ENCODE assay signal across 11 cellular contexts in genomic region chr12:50032516-50033316, GRCh38. TPM values are rescaled to one million over a fixed set of nuclear protein-coding genes. Genes with fewer than 3 reads are reported as not detected.
DNase-seq lines count a peak whose midpoint lies in the region; ATAC-seq, FAIRE-seq and TF ChIP-seq lines count a peak whose summit lies in the region.
"Had no signal": no experiment of that assay in that cellular context is flagged by ENCODE, and none has a peak within 500 bp of the region (broad histone marks: within the 10 kb centered on the region; RNA-seq: fewer than 3 reads in every experiment).

No MANE protein-coding gene starts in this region.

- no peaks in the 10 kb centered on the region for H3K79me2 ChIP-seq in GM23338 (replicated peaks; ENCODE audit: insufficient read depth)
- H3K79me2 ChIP-seq in astrocyte (ENCODE audit: insufficient read depth, low read length) = no peaks in the 10 kb centered on the region

- H3K4me3 ChIP-seq in GM23338 (peak overlapping the region; percentile 65), astrocyte (ENCODE audit: insufficient read depth, low read depth, low read length) (no peak overlapping the region), iPS-18a (ENCODE audit: low read length) (peak overlapping the region; percentile 60), skeletal muscle satellite cell (ENCODE audit: low read length) (peak overlapping the region; percentile 56)

- H3K9me3 Mint-ChIP-seq in GM23338 (no peaks in the 10 kb centered on the region), astrocyte (ENCODE audit: unreplicated experiment) (no peaks in the 10 kb centered on the region)

- peak; percentile 89 for ATAC-seq in GM23338

- H3K4me3 Mint-ChIP-seq in GM23338 = peak overlapping the region; percentile 76
- H3K4me3 Mint-ChIP-seq in astrocyte (ENCODE audit: unreplicated experiment) = no peak overlapping the region

- H3K36me3 Mint-ChIP-seq in GM23338 (ENCODE audit: low read depth) (no peaks in the 10 kb centered on the region), astrocyte (ENCODE audit: low read depth, unreplicated experiment) (no peaks in the 10 kb centered on the region)

- DNase-seq in GM23338 (ENCODE audit: low spot score) (peak; percentile 74), astrocyte (ENCODE audit: low read depth) (no peak), mesenteric fat pad (ENCODE audit: low spot score) (no peak), SKM-1 treated with dmso at 0.1 percent for 144 hours (lab: John Stamatoyannopoulos, UW; ENCODE audit: unreplicated experiment) (no peak), GM19238 (ENCODE audit: insufficient read length, low spot score) (no peak), AML-193 (lab: John Stamatoyannopoulos, UW) (no peak)
- DNase-seq: thyroid gland had no signal

- H4K20me1 ChIP-seq in GM23338 (replicated peaks; ENCODE audit: insufficient read depth) (no peaks in the 10 kb centered on the region), astrocyte (ENCODE audit: insufficient read depth, low read length) (no peaks in the 10 kb centered on the region)

- H2AFZ ChIP-seq in GM23338 (peak overlapping the region; percentile 96), astrocyte (ENCODE audit: low read depth, low read length) (peak overlapping the region; percentile 89)

- H3K4me1 Mint-ChIP-seq in GM23338 (peaks cover 4% of the 10 kb centered on the region), astrocyte (ENCODE audit: low read depth, unreplicated experiment) (no peaks in the 10 kb centered on the region)

- H3K9ac ChIP-seq in astrocyte (ENCODE audit: low read length) (no peak overlapping the region), iPS-18a (ENCODE audit: low read length) (no peak overlapping the region), skeletal muscle satellite cell (ENCODE audit: low read depth, low read length) (peak overlapping the region; percentile 21)

- no peaks in the 10 kb centered on the region for H3K9me3 ChIP-seq in astrocyte (ENCODE audit: insufficient read depth, low read depth, low read length)
- no peaks in the 10 kb centered on the region for H3K9me3 ChIP-seq in iPS-18a (ENCODE audit: control insufficient read depth, low read depth, low read length)
- H3K9me3 ChIP-seq in skeletal muscle satellite cell (replicated peaks; ENCODE audit: low read length) = no peaks in the 10 kb centered on the region
- H3K9me3 ChIP-seq: thyroid gland had no signal

- H3K36me3 ChIP-seq in GM23338 (ENCODE audit: insufficient read depth) (no peaks in the 10 kb centered on the region), astrocyte (ENCODE audit: insufficient read depth, low read length) (no peaks in the 10 kb centered on the region), iPS-18a (ENCODE audit: control insufficient read depth, low read depth, low read length) (no peaks in the 10 kb centered on the region), skeletal muscle satellite cell (ENCODE audit: insufficient read depth, low read length) (no peaks in the 10 kb centered on the region)
- H3K36me3 ChIP-seq: thyroid gland had no signal

- H3K27me3 ChIP-seq in GM23338 (ENCODE audit: insufficient read depth) (peaks cover 25% of the 10 kb centered on the region), astrocyte (ENCODE audit: insufficient read depth, low read length) (no peaks in the 10 kb centered on the region), iPS-18a (ENCODE audit: control insufficient read depth, insufficient read depth, low read length) (peaks cover 8% of the 10 kb centered on the region), skeletal muscle satellite cell (ENCODE audit: control insufficient read depth, insufficient read depth, low read length) (peaks cover 17% of the 10 kb centered on the region)

- H3F3A ChIP-seq in GM23338 (replicated peaks; ENCODE audit: low read depth) = no peaks in the 10 kb centered on the region

- FAIRE-seq in astrocyte (lab: Jason Lieb, UNC) = no peak

- H3K9me2 ChIP-seq in GM23338 (ENCODE audit: insufficient read depth) = no peaks in the 10 kb centered on the region

- H3K4me1 ChIP-seq in GM23338 (ENCODE audit: insufficient read depth) (no peaks in the 10 kb centered on the region), astrocyte (ENCODE audit: insufficient read depth, low read length) (no peaks in the 10 kb centered on the region), iPS-18a (ENCODE audit: control insufficient read depth, low read depth, low read length) (no peaks in the 10 kb centered on the region), skeletal muscle satellite cell (ENCODE audit: control insufficient read depth, insufficient read depth, low read length) (peaks cover 5% of the 10 kb centered on the region)

- peak overlapping the region; percentile 84 for H3K4me2 ChIP-seq in GM23338
- peak overlapping the region; percentile 75 for H3K4me2 ChIP-seq in astrocyte (ENCODE audit: low read length)
- H3K4me2 ChIP-seq in skeletal muscle satellite cell (ENCODE audit: low read length) = peak overlapping the region; percentile 71

- H3K27ac ChIP-seq in GM23338 (ENCODE audit: low read depth) = no peak overlapping the region
- H3K27ac ChIP-seq in astrocyte (ENCODE audit: low read depth, low read length) = no peak overlapping the region
- H3K27ac ChIP-seq in iPS-18a (ENCODE audit: low read length) = no peak overlapping the region
- H3K27ac ChIP-seq: thyroid gland had no signal

- H3K27me3 Mint-ChIP-seq in GM23338 (ENCODE audit: insufficient read depth, low read depth, poor library complexity) = peaks cover 16% of the 10 kb centered on the region
- peaks cover 5% of the 10 kb centered on the region for H3K27me3 Mint-ChIP-seq in astrocyte (ENCODE audit: low read depth, unreplicated experiment)

- TF ChIP-seq CTCF in GM23338 (conservative IDR thresholded peaks at IDR 0.05; ENCODE audit: low read depth in 2 of 2) (no peak), astrocyte (IDR thresholded peaks at IDR 0.05; ENCODE audit: insufficient read depth, low read depth, low read length) (no peak)

- no peak overlapping the region for H3K27ac Mint-ChIP-seq in GM23338
- no peak overlapping the region for H3K27ac Mint-ChIP-seq in astrocyte (ENCODE audit: unreplicated experiment)

TF ChIP-seq in GM23338, 12 proteins besides CTCF, POLR2A, EP300 and RAD21 (continues in another document):
- no peak for TF ChIP-seq CREB1 (CRISPR knock-in tag; IDR thresholded peaks at IDR 0.05; ENCODE audit: low read depth)
- no peak for TF ChIP-seq REST (IDR thresholded peaks at IDR 0.05; ENCODE audit: unreplicated experiment)
- TF ChIP-seq ETS1 (IDR thresholded peaks at IDR 0.05) = no peak
- no peak for TF ChIP-seq ZNF331 (CRISPR knock-in tag; IDR thresholded peaks at IDR 0.05; ENCODE audit: low read depth)
- TF ChIP-seq JUNB (IDR thresholded peaks at IDR 0.05; ENCODE audit: unreplicated experiment) = no peak
- TF ChIP-seq POLR2AphosphoS5 (IDR thresholded peaks at IDR 0.05; ENCODE audit: low read depth) = no peak
- no peak for TF ChIP-seq EZH2phosphoT487 (IDR thresholded peaks at IDR 0.05; ENCODE audit: unreplicated experiment)

RNA-seq across cellular contexts. Expression of gene RACGAP1, which starts 7.4 kb away (rescaled TPM):
- total RNA-seq in GM23338 (2014; rRNA removed; shearing (Covaris generic)) = 49.9 and 52.8 TPM in 2 replicates
- polyA plus RNA-seq in GM23338 (2016; fragmentation: Nextera tagmentation; extraction: Ambion mirVana) = 18.0 and 19.0 TPM in 2 replicates
- total RNA-seq in astrocyte = 15.9 and 18.8 TPM in 2 replicates
- 36.5 and 60.9 TPM in 2 replicates for total RNA-seq in skeletal muscle satellite cell (2012; rRNA removed)
- 9.4 TPM for total RNA-seq in mesenteric fat pad

RNA-seq across cellular contexts. Expression of gene ASIC1, which starts 24.7 kb away (rescaled TPM):
- 1.5 and 1.6 TPM in 2 replicates for total RNA-seq in GM23338 (2014; rRNA removed; shearing (Covaris generic))
- 0.47 and 0.76 TPM in 2 replicates for polyA plus RNA-seq in GM23338 (2016; fragmentation: Nextera tagmentation; extraction: Ambion mirVana)
- 8.1 and 8.2 TPM in 2 replicates for total RNA-seq in astrocyte
- 0.76 and 0.87 TPM in 2 replicates for total RNA-seq in skeletal muscle satellite cell (2012; rRNA removed)
- 0.71 TPM for total RNA-seq in mesenteric fat pad

RNA-seq across cellular contexts. Expression of gene SMARCD1, which starts 52.4 kb away (rescaled TPM):
- 276 and 287 TPM in 2 replicates for total RNA-seq in GM23338 (2014; rRNA removed; shearing (Covaris generic))
- 124 and 145 TPM in 2 replicates for polyA plus RNA-seq in GM23338 (2016; fragmentation: Nextera tagmentation; extraction: Ambion mirVana)
- 59.9 and 64.4 TPM in 2 replicates for total RNA-seq in astrocyte
- 29.9 and 39.5 TPM in 2 replicates for total RNA-seq in skeletal muscle satellite cell (2012; rRNA removed)
- total RNA-seq in mesenteric fat pad = 63.1 TPM

RNA-seq across cellular contexts. Expression of gene AQP6, which starts 60.0 kb away (rescaled TPM):
- total RNA-seq in GM23338 (2014; rRNA removed; shearing (Covaris generic)) = not detected in 2 replicates
- polyA plus RNA-seq in GM23338 (2016; fragmentation: Nextera tagmentation; extraction: Ambion mirVana) = 0.08 TPM in 1 of 2 replicates, not detected in the other
- total RNA-seq in astrocyte (not detected in 2 replicates), mesenteric fat pad (not detected)
- total RNA-seq in skeletal muscle satellite cell (2012; rRNA removed) = not detected in 2 replicates
- total RNA-seq: M059J; T-helper 2 cell treated with Interferon-gamma antibody and Interleukin-4, amounts not matched to agents 100 ng/mL and 5 ng/mL, for 36 hours; thyroid gland had no signal
